13 cellular contexts compared by ENCODE assay signal in genomic region chr7:568031-568680, GRCh38.
"Had no signal": no experiment of that assay in that cellular context is flagged by ENCODE, and none has a peak within 500 bp of the region (broad histone marks: within the 10 kb centered on the region; RNA-seq: fewer than 3 reads in every experiment).

No MANE protein-coding gene starts in this region.

- DNase-seq: activated CD8-positive, alpha-beta memory T cell treated with anti-CD3 and anti-CD28 coated beads, Interleukin-2, amount 50 U/mL, for 4 hours; activated CD8-positive, alpha-beta T cell treated with anti-CD3 and anti-CD28 coated beads for 36 hours; activated naive CD8-positive, alpha-beta T cell treated with anti-CD3 and anti-CD28 coated beads, Interleukin-2, amount 10 ng/mL, durations not matched to agents 7 days and 5 days; activated T-cell treated with anti-CD3 and anti-CD28 coated beads, Interleukin-2, amount 50 U/mL, for 72 hours; anterior cingulate cortex; foreskin melanocyte; natural killer cell; T-cell; T1000 had no signal

- H3K27ac ChIP-seq: SK-N-MC, tibial nerve had no signal

- H3K36me3 ChIP-seq: tibial nerve had no signal

- ATAC-seq: activated CD8-positive, alpha-beta T cell treated with anti-CD3 and anti-CD28 coated beads for 36 hours; activated T-cell treated with anti-CD3 and anti-CD28 coated beads, Interleukin-2, amount 50 U/mL, for 72 hours; natural killer cell; T-cell had no signal

- H3K4me3 ChIP-seq: lung, SK-N-MC, skin epidermis, tibial nerve had no signal

- H3K9me3 ChIP-seq: tibial nerve had no signal

- H3K27me3 ChIP-seq: tibial nerve had no signal
